Comparison of ENCODE assay signal across 21 cellular contexts in genomic region chr6:88422831-88423230, GRCh38.
A peak's percentile ranks its signal among the peaks of the same experiment; 100 is the strongest.
DNase-seq lines count a peak whose midpoint lies in the region; ATAC-seq and TF ChIP-seq lines count a peak whose summit lies in the region.
"Had no signal": no experiment of that assay in that cellular context is flagged by ENCODE, and none has a peak within 500 bp of the region (broad histone marks: within the 10 kb centered on the region; RNA-seq: fewer than 3 reads in every experiment).

No MANE protein-coding gene starts in this region.

- H3K27me3 ChIP-seq in WERI-Rb-1 (ENCODE audit: insufficient read depth, low read depth, severe bottlenecking), result no peaks in the 10 kb centered on the region
- H3K27me3 ChIP-seq: ascending aorta, upper lobe of right lung had no signal

- H3K4me3 Mint-ChIP-seq in osteocyte (ENCODE audit: unreplicated experiment), result no peak overlapping the region
- H3K4me3 Mint-ChIP-seq: activated CD4-positive, alpha-beta T cell treated with anti-CD3 and anti-CD28 coated beads for 36 hours; CD4-positive, alpha-beta T cell; T-helper 2 cell treated with Interferon-gamma antibody and Interleukin-4, amounts not matched to agents 5 μg/mL and 100 μg/mL, for 36 hours had no signal

- H3K27ac ChIP-seq in WERI-Rb-1, result no peak overlapping the region
- H3K27ac ChIP-seq: ascending aorta, upper lobe of right lung had no signal

- DNase-seq in ELF-1 (ENCODE audit: low read depth, low spot score) (peak; percentile 14), M059J (ENCODE audit: low read depth) (peak; percentile 6), WERI-Rb-1 (no peak), iPS DF 4.7 (ENCODE audit: extremely low read depth, low spot score) (peak; percentile 3), osteocyte (ENCODE audit: extremely low spot score, unreplicated experiment) (no peak), Ammon's horn (ENCODE audit: low spot score) (no peak)
- DNase-seq in stimulated activated naive CD4-positive, alpha-beta T cell treated with Interleukin-2 at 50 U/mL for 16 hours (lab: John Stamatoyannopoulos, UW), result no peak
- DNase-seq: activated CD4-positive, alpha-beta T cell treated with anti-CD3 and anti-CD28 coated beads for 36 hours; activated CD8-positive, alpha-beta memory T cell treated with anti-CD3 and anti-CD28 coated beads, Interleukin-2, amount 50 U/mL, for 4 hours; activated naive CD4-positive, alpha-beta T cell treated with Interleukin-2 at 50 U/mL for 16 hours; CD4-positive, alpha-beta T cell; mesenchymal stem cell; MM.1S; NCI-H2029; NCI-H524; Right ventricle myocardium superior; stimulated activated naive CD8-positive, alpha-beta T cell treated with anti-CD3 and anti-CD28 coated beads, Interleukin-15, Interleukin-2, amounts not matched to agents 100 U/mL and 50 U/mL, for 24 hours; upper lobe of right lung had no signal

- no peaks in the 10 kb centered on the region for H3K4me1 Mint-ChIP-seq in osteocyte (ENCODE audit: unreplicated experiment)
- H3K4me1 Mint-ChIP-seq: activated CD4-positive, alpha-beta T cell treated with anti-CD3 and anti-CD28 coated beads for 36 hours had no signal

- peaks cover 6% of the 10 kb centered on the region for H3K9me3 Mint-ChIP-seq in osteocyte (ENCODE audit: unreplicated experiment)
- H3K9me3 Mint-ChIP-seq: CD4-positive, alpha-beta T cell had no signal

- no peak overlapping the region for H3K4me3 ChIP-seq in WERI-Rb-1 (ENCODE audit: low read depth, low read length)
- H3K4me3 ChIP-seq: ascending aorta, upper lobe of right lung had no signal

- H3K27me3 Mint-ChIP-seq in osteocyte (ENCODE audit: unreplicated experiment), result no peaks in the 10 kb centered on the region
- H3K27me3 Mint-ChIP-seq: activated CD4-positive, alpha-beta T cell treated with anti-CD3 and anti-CD28 coated beads for 36 hours; CD4-positive, alpha-beta T cell had no signal

- no peak for ATAC-seq in GM21515 (IDR thresholded peaks at IDR 0.05; ENCODE audit: unreplicated experiment)
- ATAC-seq: activated CD4-positive, alpha-beta T cell treated with anti-CD3 and anti-CD28 coated beads for 36 hours; stimulated activated naive CD8-positive, alpha-beta T cell treated with anti-CD3 and anti-CD28 coated beads, Interleukin-15, Interleukin-2, amounts not matched to agents 100 U/mL and 50 U/mL, for 24 hours; upper lobe of right lung had no signal

- no peak overlapping the region for H3K27ac Mint-ChIP-seq in osteocyte (ENCODE audit: unreplicated experiment)
- H3K27ac Mint-ChIP-seq: activated CD4-positive, alpha-beta T cell treated with anti-CD3 and anti-CD28 coated beads for 36 hours; CD4-positive, alpha-beta T cell; T-helper 2 cell treated with Interferon-gamma antibody and Interleukin-4, amounts not matched to agents 5 μg/mL and 100 μg/mL, for 36 hours had no signal

- H3K36me3 Mint-ChIP-seq in osteocyte (ENCODE audit: unreplicated experiment), result no peaks in the 10 kb centered on the region

- H3K36me3 ChIP-seq in WERI-Rb-1, result no peaks in the 10 kb centered on the region
- H3K36me3 ChIP-seq: ascending aorta, upper lobe of right lung had no signal

- peak; percentile 27; the same call in 1 of the 2 replicates for TF ChIP-seq CTCF in WERI-Rb-1 (IDR thresholded peaks at IDR 0.05; ENCODE audit: low read depth, low read length)
- no peak for TF ChIP-seq CTCF in osteocyte (IDR thresholded peaks at IDR 0.05)

- H3K9me3 ChIP-seq in WERI-Rb-1 (ENCODE audit: severe bottlenecking), result no peaks in the 10 kb centered on the region
- H3K9me3 ChIP-seq: ascending aorta, upper lobe of right lung had no signal

Comparison
In these comparisons a context has a peak if more than half of its experiments do, and no peak if none do; other contexts are left out.
1. DNase-seq: peak in ELF-1 (single experiment), M059J (single experiment) and iPS DF 4.7 (single experiment); none in WERI-Rb-1 (single experiment), osteocyte (single experiment), stimulated activated naive CD4-positive, alpha-beta T cell treated with Interleukin-2 at 50 U/mL for 16 hours (single experiment) and Ammon's horn (single experiment).